ENCODE assay signal across 33 cellular contexts in the genomic region with DNA sequence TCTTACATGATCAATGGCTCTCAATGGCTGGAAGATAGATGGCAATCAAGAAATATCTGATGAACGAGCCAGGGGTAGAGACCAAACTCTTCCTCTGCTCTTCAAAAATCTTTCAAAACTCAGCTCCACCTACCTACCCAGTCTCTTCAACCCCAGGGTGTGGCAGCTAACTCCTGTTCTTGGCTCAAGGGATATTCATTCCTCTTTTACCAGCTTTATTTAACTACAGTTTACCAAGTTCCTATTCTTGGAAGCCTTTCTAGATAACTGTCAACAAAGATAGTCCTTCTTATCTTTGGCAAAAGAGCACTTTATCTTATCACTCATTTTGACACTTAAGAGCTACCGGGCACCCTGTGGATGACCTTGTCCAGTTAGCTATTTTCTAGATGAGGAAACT.
"Had no signal": no experiment of that assay in that cellular context is flagged by ENCODE, and none has a peak within 500 bp of the region (broad histone marks: within the 10 kb centered on the region; RNA-seq: fewer than 3 reads in every experiment).

No MANE protein-coding gene starts in this region.

- H3K27ac ChIP-seq: adrenal gland, body of pancreas, breast epithelium, SJSA1, VCaP had no signal

- H3K9me3 ChIP-seq: adrenal gland, body of pancreas, breast epithelium, MG63, SJSA1, SK-N-SH had no signal

- H3K4me1 ChIP-seq: adrenal gland, body of pancreas, breast epithelium had no signal

- H3K4me3 ChIP-seq: adrenal gland, body of pancreas, breast epithelium, MG63, SJSA1 had no signal

- H3K27ac Mint-ChIP-seq: activated B cell treated with CpG ODN at 0.5 μM for 24 hours; activated CD4-positive, alpha-beta memory T cell treated with anti-CD3 and anti-CD28 coated beads for 36 hours; activated naive CD4-positive, alpha-beta T cell treated with anti-CD3 and anti-CD28 coated beads for 36 hours; activated naive CD4-positive, alpha-beta T cell treated with anti-CD3 and anti-CD28 coated beads, Interleukin-2, amount 50 U/mL, for 72 hours; activated T-helper 1 cell treated with anti-CD3 and anti-CD28 coated beads, Interleukin-12 subunit alpha, Interleukin-12 subunit beta, Interleukin-2, Interleukin-4 antibody, amounts not matched to agents 30 ng/mL and 10 ng/mL and 1 ng/mL, durations not matched to agents 14 hours and 24 hours and 36 hours; T-helper 1 cell treated with Interleukin-12 subunit alpha and Interleukin-12 subunit beta and Interleukin-4 antibody, amounts not matched to agents 30 μg/mL and 1 μg/mL, for 36 hours; T-helper 2 cell treated with Interferon-gamma antibody and Interleukin-4, amounts not matched to agents 5 μg/mL and 100 μg/mL, for 36 hours had no signal

- H3K27me3 Mint-ChIP-seq: activated B cell treated with CpG ODN at 0.5 μM for 24 hours; activated CD4-positive, alpha-beta memory T cell treated with anti-CD3 and anti-CD28 coated beads for 36 hours had no signal

- ATAC-seq: activated naive CD4-positive, alpha-beta T cell treated with anti-CD3 and anti-CD28 coated beads, Interleukin-2, amount 50 U/mL, for 72 hours; activated T-cell treated with anti-CD3 and anti-CD28 coated beads, Interleukin-2, amount 50 U/mL, for 4 hours; body of pancreas; Panc1 had no signal

- H3K9me3 Mint-ChIP-seq: activated B cell treated with CpG ODN at 0.5 μM for 24 hours; activated CD4-positive, alpha-beta memory T cell treated with anti-CD3 and anti-CD28 coated beads for 36 hours; activated naive CD4-positive, alpha-beta T cell treated with anti-CD3 and anti-CD28 coated beads for 36 hours; activated naive CD4-positive, alpha-beta T cell treated with anti-CD3 and anti-CD28 coated beads, Interleukin-2, amount 50 U/mL, for 72 hours; activated T-cell treated with anti-CD3 and anti-CD28 coated beads, Interleukin-2, amount 50 U/mL, for 4 hours; activated T-helper 1 cell treated with anti-CD3 and anti-CD28 coated beads, Interleukin-12 subunit alpha, Interleukin-12 subunit beta, Interleukin-2, Interleukin-4 antibody, amounts not matched to agents 30 ng/mL and 10 ng/mL and 1 ng/mL, durations not matched to agents 14 hours and 24 hours and 36 hours; T-helper 1 cell treated with Interleukin-12 subunit alpha and Interleukin-12 subunit beta and Interleukin-4 antibody, amounts not matched to agents 30 μg/mL and 1 μg/mL, for 36 hours; T-helper 2 cell treated with Interferon-gamma antibody and Interleukin-4, amounts not matched to agents 5 μg/mL and 100 μg/mL, for 36 hours had no signal

- H3K36me3 Mint-ChIP-seq: activated naive CD4-positive, alpha-beta T cell treated with anti-CD3 and anti-CD28 coated beads, Interleukin-2, amount 50 U/mL, for 72 hours had no signal

- H3K4me3 Mint-ChIP-seq: activated B cell treated with CpG ODN at 0.5 μM for 24 hours; activated CD4-positive, alpha-beta memory T cell treated with anti-CD3 and anti-CD28 coated beads for 36 hours; activated naive CD4-positive, alpha-beta T cell treated with anti-CD3 and anti-CD28 coated beads for 36 hours; activated T-cell treated with anti-CD3 and anti-CD28 coated beads, Interleukin-2, amount 50 U/mL, for 4 hours; activated T-helper 1 cell treated with anti-CD3 and anti-CD28 coated beads, Interleukin-12 subunit alpha, Interleukin-12 subunit beta, Interleukin-2, Interleukin-4 antibody, amounts not matched to agents 30 ng/mL and 10 ng/mL and 1 ng/mL, durations not matched to agents 14 hours and 24 hours and 36 hours; T-helper 1 cell treated with Interleukin-12 subunit alpha and Interleukin-12 subunit beta and Interleukin-4 antibody, amounts not matched to agents 30 μg/mL and 1 μg/mL, for 36 hours; T-helper 2 cell treated with Interferon-gamma antibody and Interleukin-4, amounts not matched to agents 5 μg/mL and 100 μg/mL, for 36 hours had no signal

- DNase-seq: activated B cell treated with CpG ODN at 0.5 μM for 24 hours; activated CD4-positive, alpha-beta memory T cell treated with anti-CD3 and anti-CD28 coated beads for 36 hours; activated CD4-positive, alpha-beta T cell treated with anti-CD3 and anti-CD28 coated beads for 4 hours; activated CD4-positive, alpha-beta T cell treated with anti-CD3 and anti-CD28 coated beads, Interleukin-2, amount 50 U/mL, for 1 hour; activated CD4-positive, CD25-positive, alpha-beta regulatory T cell treated with anti-CD3 and anti-CD28 coated beads, Interleukin-2, amount 50 U/mL, for 72 hours; activated CD8-positive, alpha-beta memory T cell treated with anti-CD3 and anti-CD28 coated beads, Interleukin-2, amount 50 U/mL, for 4 hours; activated gamma-delta T cell treated with Interleukin-2 at 50 U/mL for 16 hours; activated naive CD4-positive, alpha-beta T cell treated with anti-CD3 and anti-CD28 coated beads for 36 hours; activated T-cell treated with anti-CD3 and anti-CD28 coated beads for 4 hours; activated T-cell treated with anti-CD3 and anti-CD28 coated beads, Interleukin-2, amount 50 U/mL, for 4 hours; adrenal gland; body of pancreas; Kasumi-1; KG1; MG63; NCI-H1048; NCI-H1105 treated with DMSO at 0.1 percent for 48 hours; NCI-H1436; NCI-H1694; NCI-H1930; NCI-H2081 treated with DMSO at 0.1 percent for 48 hours; NCI-H345; NCI-H524 treated with DMSO at 0.1 percent for 48 hours; SHP77 treated with DMSO at 0.1 percent for 48 hours; SK-N-SH had no signal

- H3K36me3 ChIP-seq: adrenal gland, breast epithelium, MG63, SJSA1 had no signal

- H3K27me3 ChIP-seq: adrenal gland, body of pancreas, breast epithelium, MG63, SJSA1 had no signal

- H3K9ac ChIP-seq: SK-N-SH had no signal
